ENCODE assay signal across 1 cellular context in genomic region chr16:89248196-89249005, GRCh38.
TF ChIP-seq lines count a peak whose summit lies in the region.

No MANE protein-coding gene starts in this region.

TF ChIP-seq in IMR-90, 13 proteins besides CTCF, POLR2A, EP300 and RAD21 (continued from another document):
- TF ChIP-seq RCOR1 (IDR thresholded peaks at IDR 0.05; ENCODE audit: insufficient replicate concordance, low read length) (no peak), USF2 (IDR thresholded peaks at IDR 0.05; ENCODE audit: low read depth, low read length) (no peak)
